ENCODE assay signal across 28 cellular contexts in the genomic region with DNA sequence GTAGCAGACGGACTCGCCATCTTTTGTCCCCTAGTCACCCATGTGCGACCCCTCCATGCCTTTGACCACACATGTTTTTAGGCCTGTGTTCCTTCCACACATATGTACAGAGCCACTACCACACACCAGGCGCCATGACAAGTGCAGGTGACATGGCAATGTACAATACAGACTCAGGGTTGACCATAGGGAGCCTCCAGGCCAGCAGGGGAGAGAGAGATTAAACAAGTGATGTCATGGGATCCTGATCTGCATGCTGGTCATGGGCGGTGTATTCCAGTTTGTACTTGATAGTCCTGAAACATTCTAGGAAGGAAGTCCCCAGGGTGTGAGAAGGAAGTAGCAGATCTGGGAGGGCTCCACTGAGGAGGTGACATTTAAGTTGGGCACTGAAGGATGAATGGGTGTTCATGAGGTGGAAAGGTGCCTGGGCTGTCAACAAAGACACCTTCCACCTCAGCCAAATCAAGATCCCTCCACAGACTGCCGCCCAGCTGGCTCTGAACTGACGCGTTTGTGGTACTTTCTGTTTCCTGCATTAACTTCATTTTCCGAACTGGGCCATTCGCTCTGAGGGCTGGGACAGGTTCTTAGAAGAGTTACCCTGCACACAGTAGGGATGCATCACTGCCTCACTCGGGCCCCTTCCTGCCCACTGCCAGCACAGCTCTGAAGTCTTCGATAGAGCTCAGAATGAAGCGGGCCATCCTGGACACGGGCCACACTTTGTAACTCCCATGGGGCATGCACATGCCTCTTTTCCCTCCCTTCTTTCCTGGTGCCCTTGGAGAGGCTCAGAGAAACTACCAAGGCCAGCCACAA.
A peak's percentile ranks its signal among the peaks of the same experiment; 100 is the strongest.
DNase-seq lines count a peak whose midpoint lies in the region; ATAC-seq, FAIRE-seq and TF ChIP-seq lines count a peak whose summit lies in the region.
"Had no signal": no experiment of that assay in that cellular context is flagged by ENCODE, and none has a peak within 500 bp of the region (broad histone marks: within the 10 kb centered on the region; RNA-seq: fewer than 3 reads in every experiment).

No MANE protein-coding gene starts in this region.

- no peaks in the 10 kb centered on the region for H3K27me3 Mint-ChIP-seq in activated naive CD4-positive, alpha-beta T cell treated with anti-CD3 and anti-CD28 coated beads for 36 hours (ENCODE audit: low read depth)
- no peaks in the 10 kb centered on the region for H3K27me3 Mint-ChIP-seq in activated naive CD4-positive, alpha-beta T cell treated with anti-CD3 and anti-CD28 coated beads, Interleukin-2, amount 10 ng/mL, durations not matched to agents 7 days and 5 days
- H3K27me3 Mint-ChIP-seq: type B pancreatic cell had no signal

- ATAC-seq in stimulated activated effector memory CD8-positive, alpha-beta T cell treated with anti-CD3 and anti-CD28 coated beads, Interleukin-12 subunit alpha, Interleukin-12 subunit beta, amount 100 ng/mL, for 72 hours: no peak
- no peak for ATAC-seq in HG03521 (IDR thresholded peaks at IDR 0.05; ENCODE audit: unreplicated experiment)
- ATAC-seq: HCT116 had no signal

- no peaks in the 10 kb centered on the region for H3K36me3 ChIP-seq in kidney (ENCODE audit: control insufficient read depth in 1 of 2, insufficient read depth in 2 of 2, low read length in 2 of 2)
- H3K36me3 ChIP-seq: cardiac muscle cell, MG63, right atrium auricular region had no signal

- no peaks in the 10 kb centered on the region for H3K4me1 ChIP-seq in kidney (ENCODE audit: control insufficient read depth in 1 of 2, insufficient read depth in 1 of 2, low read depth in 1 of 2, low read length in 2 of 2)

- FAIRE-seq in kidney (lab: Jason Lieb, UNC): no peak
- FAIRE-seq: islet of Langerhans, RCC 7860 had no signal

- no peak overlapping the region for H3K4me3 Mint-ChIP-seq in activated naive CD4-positive, alpha-beta T cell treated with anti-CD3 and anti-CD28 coated beads for 36 hours
- H3K4me3 Mint-ChIP-seq in activated naive CD4-positive, alpha-beta T cell treated with anti-CD3 and anti-CD28 coated beads, Interleukin-2, amount 10 ng/mL, durations not matched to agents 7 days and 5 days: no peak overlapping the region
- no peak overlapping the region for H3K4me3 Mint-ChIP-seq in stimulated activated effector memory CD8-positive, alpha-beta T cell treated with anti-CD3 and anti-CD28 coated beads, Interleukin-12 subunit alpha, Interleukin-12 subunit beta, amount 100 ng/mL, for 72 hours
- H3K4me3 Mint-ChIP-seq: type B pancreatic cell had no signal

- TF ChIP-seq CTCF in kidney (IDR thresholded peaks at IDR 0.05; ENCODE audit: borderline replicate concordance, extremely low read depth, insufficient read depth): no peak

- no peaks in the 10 kb centered on the region for H3K9me3 ChIP-seq in kidney (ENCODE audit: control insufficient read depth in 1 of 2, low read length in 2 of 2)
- H3K9me3 ChIP-seq: MG63, right atrium auricular region had no signal

- H3K9ac ChIP-seq in kidney (ENCODE audit: low read length in 2 of 2): no peak overlapping the region

- peaks cover 5% of the 10 kb centered on the region for H3K9me3 Mint-ChIP-seq in activated naive CD4-positive, alpha-beta T cell treated with anti-CD3 and anti-CD28 coated beads for 36 hours
- H3K9me3 Mint-ChIP-seq in activated naive CD4-positive, alpha-beta T cell treated with anti-CD3 and anti-CD28 coated beads, Interleukin-2, amount 10 ng/mL, durations not matched to agents 7 days and 5 days: no peaks in the 10 kb centered on the region
- peaks cover 3% of the 10 kb centered on the region for H3K9me3 Mint-ChIP-seq in stimulated activated effector memory CD8-positive, alpha-beta T cell treated with anti-CD3 and anti-CD28 coated beads, Interleukin-12 subunit alpha, Interleukin-12 subunit beta, amount 100 ng/mL, for 72 hours
- H3K9me3 Mint-ChIP-seq: type B pancreatic cell had no signal

- peak overlapping the region; percentile 7 for H3K27ac Mint-ChIP-seq in activated naive CD4-positive, alpha-beta T cell treated with anti-CD3 and anti-CD28 coated beads for 36 hours
- H3K27ac Mint-ChIP-seq in activated naive CD4-positive, alpha-beta T cell treated with anti-CD3 and anti-CD28 coated beads, Interleukin-2, amount 10 ng/mL, durations not matched to agents 7 days and 5 days: no peak overlapping the region
- H3K27ac Mint-ChIP-seq in stimulated activated effector memory CD8-positive, alpha-beta T cell treated with anti-CD3 and anti-CD28 coated beads, Interleukin-12 subunit alpha, Interleukin-12 subunit beta, amount 100 ng/mL, for 72 hours: peak overlapping the region; percentile 68
- H3K27ac Mint-ChIP-seq: type B pancreatic cell had no signal

- intact Hi-C loops in activated naive CD4-positive, alpha-beta T cell treated with anti-CD3 and anti-CD28 coated beads for 36 hours (cut with micrococcal nuclease): no loop called here
- intact Hi-C loops in kidney (cut with DNase I): no loop called here

- H3K4me1 Mint-ChIP-seq in activated naive CD4-positive, alpha-beta T cell treated with anti-CD3 and anti-CD28 coated beads for 36 hours (ENCODE audit: low read depth): peaks cover 27% of the 10 kb centered on the region
- H3K4me1 Mint-ChIP-seq in activated naive CD4-positive, alpha-beta T cell treated with anti-CD3 and anti-CD28 coated beads, Interleukin-2, amount 10 ng/mL, durations not matched to agents 7 days and 5 days: peaks cover 3% of the 10 kb centered on the region
- peaks cover 50% of the 10 kb centered on the region for H3K4me1 Mint-ChIP-seq in stimulated activated effector memory CD8-positive, alpha-beta T cell treated with anti-CD3 and anti-CD28 coated beads, Interleukin-12 subunit alpha, Interleukin-12 subunit beta, amount 100 ng/mL, for 72 hours

- DNase-seq in activated naive CD4-positive, alpha-beta T cell treated with anti-CD3 and anti-CD28 coated beads for 36 hours: no peak
- no peak for DNase-seq in activated naive CD4-positive, alpha-beta T cell treated with anti-CD3 and anti-CD28 coated beads, Interleukin-2, amount 10 ng/mL, durations not matched to agents 7 days and 5 days
- peak; percentile 32 for DNase-seq in OCI-M1 (lab: John Stamatoyannopoulos, UW)
- DNase-seq in kidney: peak; percentile 42
- DNase-seq in stimulated activated effector memory CD8-positive, alpha-beta T cell treated with anti-CD3 and anti-CD28 coated beads, Interleukin-12 subunit alpha, Interleukin-12 subunit beta, amount 100 ng/mL, for 72 hours (ENCODE audit: low spot score in 2 of 2): no peak
- no peak for DNase-seq in NCI-H187 (lab: John Stamatoyannopoulos, UW)
- DNase-seq in iPS-NIHi11 (ENCODE audit: low spot score): no peak
- DNase-seq: activated CD8-positive, alpha-beta memory T cell treated with anti-CD3 and anti-CD28 coated beads, Interleukin-2, amount 50 U/mL, for 48 hours; activated effector memory CD4-positive, alpha-beta T cell treated with anti-CD3 and anti-CD28 coated beads, Interleukin-2, amount 50 U/mL, for 16 hours; amygdala; DMS 273 treated with DMSO at 0.1 percent for 48 hours; MG63; NCI-H1417; NCI-H510A treated with DMSO at 0.1 percent for 48 hours; nucleus accumbens; stimulated activated CD4-positive, alpha-beta T cell treated with anti-CD3 and anti-CD28 coated beads, Interleukin-15, amount 100 ng/mL, for 24 hours; WERI-Rb-1 had no signal

- CTCF ChIA-PET in activated naive CD4-positive, alpha-beta T cell treated with anti-CD3 and anti-CD28 coated beads for 36 hours (lab: Charles Lee): interaction anchor here (1.5 kb wide), 1 partner anchor 11 kb away, joined by 4 read pairs; no protein-coding TSS in a partner anchor
- CTCF ChIA-PET in activated naive CD4-positive, alpha-beta T cell treated with anti-CD3 and anti-CD28 coated beads, Interleukin-2, amount 10 ng/mL, durations not matched to agents 7 days and 5 days (lab: Charles Lee): no interaction called here

- no peak overlapping the region for H3K27ac ChIP-seq in kidney (ENCODE audit: low read depth in 2 of 2, low read length in 2 of 2)
- H3K27ac ChIP-seq: cardiac muscle cell, dorsolateral prefrontal cortex, epithelial cell of prostate, hepatocyte, right atrium auricular region, WERI-Rb-1 had no signal

- peaks cover 3% of the 10 kb centered on the region for H3K36me3 Mint-ChIP-seq in activated naive CD4-positive, alpha-beta T cell treated with anti-CD3 and anti-CD28 coated beads for 36 hours (ENCODE audit: low read depth)
- peaks cover 31% of the 10 kb centered on the region for H3K36me3 Mint-ChIP-seq in activated naive CD4-positive, alpha-beta T cell treated with anti-CD3 and anti-CD28 coated beads, Interleukin-2, amount 10 ng/mL, durations not matched to agents 7 days and 5 days
- peaks cover 4% of the 10 kb centered on the region for H3K36me3 Mint-ChIP-seq in stimulated activated effector memory CD8-positive, alpha-beta T cell treated with anti-CD3 and anti-CD28 coated beads, Interleukin-12 subunit alpha, Interleukin-12 subunit beta, amount 100 ng/mL, for 72 hours
- H3K36me3 Mint-ChIP-seq: type B pancreatic cell had no signal

- no peak overlapping the region for H3K4me3 ChIP-seq in kidney (ENCODE audit: low read length in 2 of 2)
- H3K4me3 ChIP-seq: cardiac muscle cell, dorsolateral prefrontal cortex, hepatocyte, lung, MG63, right atrium auricular region had no signal

Comparison
In these comparisons a context has a peak if more than half of its experiments do, and no peak if none do; other contexts are left out.
1. DNase-seq: peak in OCI-M1 (single experiment) and kidney (single experiment); none in activated naive CD4-positive, alpha-beta T cell treated with anti-CD3 and anti-CD28 coated beads for 36 hours (single experiment), activated naive CD4-positive, alpha-beta T cell treated with anti-CD3 and anti-CD28 coated beads, Interleukin-2, amount 10 ng/mL, durations not matched to agents 7 days and 5 days (single experiment), stimulated activated effector memory CD8-positive, alpha-beta T cell treated with anti-CD3 and anti-CD28 coated beads, Interleukin-12 subunit alpha, Interleukin-12 subunit beta, amount 100 ng/mL, for 72 hours (0 of 2), NCI-H187 (0 of 2) and iPS-NIHi11 (single experiment).